ENCODE assay signal across 1 cellular context in the genomic region with DNA sequence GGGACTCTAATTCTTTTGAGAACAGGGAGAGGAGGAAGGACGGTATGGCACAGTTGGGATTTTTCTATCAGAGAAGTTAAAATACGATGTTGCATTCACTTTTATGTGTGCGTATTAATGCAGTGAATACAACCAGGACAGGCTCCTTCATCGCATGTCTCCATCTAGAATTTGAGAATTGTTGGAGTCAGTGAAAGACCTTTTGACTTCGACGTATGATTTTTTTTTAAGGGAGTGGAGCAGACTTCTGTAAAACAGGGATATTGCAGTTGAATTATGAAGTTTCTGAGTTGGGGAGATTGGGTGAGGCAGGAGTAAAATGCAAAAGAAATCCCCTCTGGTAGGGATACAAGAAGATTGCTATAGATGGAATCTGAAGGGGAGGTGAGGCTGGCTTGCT.
TF ChIP-seq lines count a peak whose summit lies in the region.

No MANE protein-coding gene starts in this region.

TF ChIP-seq in SK-N-SH treated with all-trans-retinoic acid at 6 μM for 48 hours, 23 proteins besides CTCF, POLR2A, EP300 and RAD21 (continued from another document):
- TF ChIP-seq, protein P1, sequence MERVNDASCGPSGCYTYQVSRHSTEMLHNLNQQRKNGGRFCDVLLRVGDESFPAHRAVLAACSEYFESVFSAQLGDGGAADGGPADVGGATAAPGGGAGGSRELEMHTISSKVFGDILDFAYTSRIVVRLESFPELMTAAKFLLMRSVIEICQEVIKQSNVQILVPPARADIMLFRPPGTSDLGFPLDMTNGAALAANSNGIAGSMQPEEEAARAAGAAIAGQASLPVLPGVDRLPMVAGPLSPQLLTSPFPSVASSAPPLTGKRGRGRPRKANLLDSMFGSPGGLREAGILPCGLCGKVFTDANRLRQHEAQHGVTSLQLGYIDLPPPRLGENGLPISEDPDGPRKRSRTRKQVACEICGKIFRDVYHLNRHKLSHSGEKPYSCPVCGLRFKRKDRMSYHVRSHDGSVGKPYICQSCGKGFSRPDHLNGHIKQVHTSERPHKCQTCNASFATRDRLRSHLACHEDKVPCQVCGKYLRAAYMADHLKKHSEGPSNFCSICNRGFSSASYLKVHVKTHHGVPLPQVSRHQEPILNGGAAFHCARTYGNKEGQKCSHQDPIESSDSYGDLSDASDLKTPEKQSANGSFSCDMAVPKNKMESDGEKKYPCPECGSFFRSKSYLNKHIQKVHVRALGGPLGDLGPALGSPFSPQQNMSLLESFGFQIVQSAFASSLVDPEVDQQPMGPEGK (CRISPR knock-in tag; IDR thresholded peaks at IDR 0.05; ENCODE audit: borderline replicate concordance), result no peak
- TF ChIP-seq TOX (CRISPR knock-in tag; IDR thresholded peaks at IDR 0.05; ENCODE audit: borderline replicate concordance) (no peak), ARNTL (CRISPR knock-in tag; IDR thresholded peaks at IDR 0.05; ENCODE audit: borderline replicate concordance, low read depth) (no peak), ZFP30 (CRISPR knock-in tag; IDR thresholded peaks at IDR 0.05) (no peak), ESRRG (CRISPR knock-in tag; IDR thresholded peaks at IDR 0.05) (no peak)
- TF ChIP-seq, protein P2, sequence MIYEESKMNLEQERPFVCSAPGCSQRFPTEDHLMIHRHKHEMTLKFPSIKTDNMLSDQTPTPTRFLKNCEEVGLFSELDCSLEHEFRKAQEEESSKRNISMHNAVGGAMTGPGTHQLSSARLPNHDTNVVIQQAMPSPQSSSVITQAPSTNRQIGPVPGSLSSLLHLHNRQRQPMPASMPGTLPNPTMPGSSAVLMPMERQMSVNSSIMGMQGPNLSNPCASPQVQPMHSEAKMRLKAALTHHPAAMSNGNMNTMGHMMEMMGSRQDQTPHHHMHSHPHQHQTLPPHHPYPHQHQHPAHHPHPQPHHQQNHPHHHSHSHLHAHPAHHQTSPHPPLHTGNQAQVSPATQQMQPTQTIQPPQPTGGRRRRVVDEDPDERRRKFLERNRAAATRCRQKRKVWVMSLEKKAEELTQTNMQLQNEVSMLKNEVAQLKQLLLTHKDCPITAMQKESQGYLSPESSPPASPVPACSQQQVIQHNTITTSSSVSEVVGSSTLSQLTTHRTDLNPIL (CRISPR knock-in tag; IDR thresholded peaks at IDR 0.05; ENCODE audit: low read depth), result no peak
TF ChIP-seq in SK-N-SH treated with all-trans-retinoic acid at 6 μM for 48 hours: peak in this region for 0.
